In genomic region chr12:110112335-110112660, GRCh38 we compare ENCODE assay signal across 20 cellular contexts.
"Had no signal": no experiment of that assay in that cellular context is flagged by ENCODE, and none has a peak within 500 bp of the region (broad histone marks: within the 10 kb centered on the region; RNA-seq: fewer than 3 reads in every experiment).

No MANE protein-coding gene starts in this region.

- H3K4me3 Mint-ChIP-seq: activated CD8-positive, alpha-beta T cell treated with anti-CD3 and anti-CD28 coated beads for 36 hours; activated naive CD4-positive, alpha-beta T cell treated with anti-CD3 and anti-CD28 coated beads, Interleukin-2, amount 10 ng/mL, durations not matched to agents 7 days and 5 days; activated naive CD8-positive, alpha-beta T cell treated with anti-CD3 and anti-CD28 coated beads for 36 hours; activated T-cell treated with anti-CD3 and anti-CD28 coated beads, Interleukin-2, amount 50 U/mL, for 72 hours had no signal

- H3K27me3 ChIP-seq: MG63, SJCRH30 had no signal

- H3K27ac Mint-ChIP-seq: activated CD8-positive, alpha-beta T cell treated with anti-CD3 and anti-CD28 coated beads for 36 hours; activated naive CD4-positive, alpha-beta T cell treated with anti-CD3 and anti-CD28 coated beads, Interleukin-2, amount 10 ng/mL, durations not matched to agents 7 days and 5 days; activated naive CD8-positive, alpha-beta T cell treated with anti-CD3 and anti-CD28 coated beads for 36 hours; activated T-cell treated with anti-CD3 and anti-CD28 coated beads, Interleukin-2, amount 50 U/mL, for 72 hours; activated T-helper 2 cell treated with anti-CD3 and anti-CD28 coated beads, Interferon-gamma antibody, Interleukin-2, Interleukin-4, amounts not matched to agents 10 μg/mL and 5 μg/mL and 100 μg/mL, durations not matched to agents 14 hours and 24 hours and 36 hours had no signal

- H3K36me3 Mint-ChIP-seq: activated naive CD4-positive, alpha-beta T cell treated with anti-CD3 and anti-CD28 coated beads, Interleukin-2, amount 10 ng/mL, durations not matched to agents 7 days and 5 days; activated naive CD8-positive, alpha-beta T cell treated with anti-CD3 and anti-CD28 coated beads for 36 hours had no signal

- H3K4me1 Mint-ChIP-seq: activated naive CD4-positive, alpha-beta T cell treated with anti-CD3 and anti-CD28 coated beads, Interleukin-2, amount 10 ng/mL, durations not matched to agents 7 days and 5 days; activated naive CD8-positive, alpha-beta T cell treated with anti-CD3 and anti-CD28 coated beads for 36 hours had no signal

- H3K9me3 Mint-ChIP-seq: activated CD8-positive, alpha-beta T cell treated with anti-CD3 and anti-CD28 coated beads for 36 hours; activated naive CD4-positive, alpha-beta T cell treated with anti-CD3 and anti-CD28 coated beads, Interleukin-2, amount 10 ng/mL, durations not matched to agents 7 days and 5 days; activated naive CD8-positive, alpha-beta T cell treated with anti-CD3 and anti-CD28 coated beads for 36 hours; activated T-cell treated with anti-CD3 and anti-CD28 coated beads, Interleukin-2, amount 50 U/mL, for 72 hours had no signal

- H3K9me3 ChIP-seq: SK-N-SH had no signal

- DNase-seq: activated CD4-positive, CD25-positive, alpha-beta regulatory T cell; activated CD8-positive, alpha-beta memory T cell treated with anti-CD3 and anti-CD28 coated beads, Interleukin-2, amount 50 U/mL, for 4 hours; activated CD8-positive, alpha-beta T cell treated with anti-CD3 and anti-CD28 coated beads for 36 hours; activated gamma-delta T cell treated with Interleukin-2 at 50 U/mL for 16 hours; activated naive CD4-positive, alpha-beta T cell treated with anti-CD3 and anti-CD28 coated beads, Interleukin-2, amount 10 ng/mL, durations not matched to agents 7 days and 5 days; activated naive CD8-positive, alpha-beta T cell treated with anti-CD3 and anti-CD28 coated beads for 36 hours; activated T-cell treated with anti-CD3 and anti-CD28 coated beads, Interleukin-2, amount 50 U/mL, for 72 hours; MG63; MV-4-11; NCI-H1105; NCI-H1436 treated with DMSO at 0.1 percent for 48 hours; NCI-H187; NCI-H2081; NCI-H446; NCI-H524; SJCRH30; SK-N-SH; T-helper 1 cell had no signal

- H3K4me3 ChIP-seq: MG63, SJCRH30 had no signal

- H3K36me3 ChIP-seq: MG63, SJCRH30 had no signal

- ATAC-seq: activated CD8-positive, alpha-beta T cell treated with anti-CD3 and anti-CD28 coated beads for 36 hours; activated T-cell treated with anti-CD3 and anti-CD28 coated beads, Interleukin-2, amount 50 U/mL, for 72 hours had no signal

- H3K27ac ChIP-seq: SJCRH30, VCaP had no signal
